12 cellular contexts compared by ENCODE assay signal in genomic region chr2:216517447-216517846, GRCh38.
"Had no signal": no experiment of that assay in that cellular context is flagged by ENCODE, and none has a peak within 500 bp of the region (broad histone marks: within the 10 kb centered on the region; RNA-seq: fewer than 3 reads in every experiment).

No MANE protein-coding gene starts in this region.

- H3K4me3 ChIP-seq: K562, SJSA1 had no signal

- H3K27ac ChIP-seq: SJSA1 had no signal

- H3K36me3 ChIP-seq: SJSA1 had no signal

- H3K9me3 ChIP-seq: SJSA1 had no signal

- DNase-seq: activated CD4-positive, alpha-beta T cell treated with anti-CD3 and anti-CD28 coated beads for 4 hours; activated CD4-positive, alpha-beta T cell treated with anti-CD3 and anti-CD28 coated beads, Interleukin-2, amount 50 U/mL, for 48 hours; activated CD8-positive, alpha-beta memory T cell treated with anti-CD3 and anti-CD28 coated beads, Interleukin-2, amount 10 ng/mL, durations not matched to agents 7 days and 5 days; activated effector memory CD4-positive, alpha-beta T cell treated with anti-CD3 and anti-CD28 coated beads, Interleukin-2, amount 50 U/mL, for 16 hours; activated naive CD4-positive, alpha-beta T cell treated with Interleukin-2 at 50 U/mL for 16 hours; activated naive CD8-positive, alpha-beta T cell treated with anti-CD3 and anti-CD28 coated beads, Interleukin-2, amount 50 U/mL, for 24 hours; activated T-cell treated with anti-CD3 and anti-CD28 coated beads, Interleukin-2, amount 50 U/mL, for 24 hours; NCI-H2081 treated with DMSO at 0.1 percent for 48 hours; NCI-H226 had no signal

- H3K4me1 ChIP-seq: SJSA1 had no signal

- H3K27me3 ChIP-seq: SJSA1 had no signal

- ATAC-seq: activated CD4-positive, CD25-positive, alpha-beta regulatory T cell treated with anti-CD3 and anti-CD28 coated beads, Interleukin-2, amount 50 U/mL, for 24 hours; activated CD8-positive, alpha-beta memory T cell treated with anti-CD3 and anti-CD28 coated beads, Interleukin-2, amount 10 ng/mL, durations not matched to agents 7 days and 5 days; activated naive CD8-positive, alpha-beta T cell treated with anti-CD3 and anti-CD28 coated beads, Interleukin-2, amount 50 U/mL, for 24 hours had no signal
